ENCODE assay signal across 1 cellular context in genomic region chr1:70115315-70115714, GRCh38.
TF ChIP-seq lines count a peak whose summit lies in the region.

No MANE protein-coding gene starts in this region.

TF ChIP-seq in HepG2, 621 proteins besides CTCF, POLR2A, EP300 and RAD21 (continued from another document):
- TF ChIP-seq MAFF (IDR thresholded peaks at IDR 0.05; ENCODE audit: low read depth, low read length) (peak; percentile 22; the same call in 1 of the 2 replicates), KLF12 (CRISPR knock-in tag; IDR thresholded peaks at IDR 0.05; ENCODE audit: borderline replicate concordance) (no peak)
TF ChIP-seq in HepG2: peak in this region for 3.
